ENCODE assay signal across 10 cellular contexts in the genomic region with DNA sequence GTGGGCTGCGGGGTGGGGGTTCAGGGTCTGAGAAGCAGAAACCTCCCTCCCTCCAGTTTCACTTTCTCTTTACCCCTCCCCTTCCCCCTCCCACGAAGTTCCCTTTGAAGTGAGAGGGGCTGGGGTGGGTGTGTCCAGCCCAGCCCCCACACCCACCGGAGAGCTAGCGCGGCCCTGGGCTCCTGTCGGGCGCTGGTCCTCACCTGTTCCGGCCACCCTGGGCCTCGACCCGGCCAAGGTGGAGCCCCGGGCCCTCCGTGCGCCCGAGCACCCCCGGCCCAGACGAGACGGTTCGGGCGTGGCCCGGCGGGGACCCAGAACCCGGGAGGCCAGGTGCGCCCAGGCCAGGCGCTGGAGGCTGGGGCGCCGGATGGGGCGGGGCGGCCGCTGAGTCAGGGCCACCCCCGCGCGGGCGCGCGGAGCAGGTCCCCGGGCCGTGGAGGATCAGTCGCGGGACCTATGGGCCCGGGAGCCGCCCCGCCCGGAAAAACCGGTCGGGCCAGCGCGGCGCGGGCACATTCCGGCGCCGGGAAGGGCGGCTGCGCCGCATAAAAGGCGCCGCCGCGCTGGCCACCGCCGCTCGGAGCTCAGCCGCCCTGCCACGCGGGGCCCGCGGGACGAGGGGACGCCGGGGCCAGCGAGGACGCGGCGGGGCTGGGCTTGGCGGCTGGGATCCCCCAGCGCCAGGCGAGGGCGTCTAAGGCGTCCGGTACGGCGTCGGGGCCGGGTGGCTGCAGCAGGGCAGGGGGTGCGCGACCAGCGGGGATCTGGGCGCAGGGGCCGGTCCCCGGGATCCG. TPM values are rescaled to one million over a fixed set of nuclear protein-coding genes. Genes with fewer than 3 reads are reported as not detected.
DNase-seq lines count a peak whose midpoint lies in the region; ATAC-seq and TF ChIP-seq lines count a peak whose summit lies in the region.
"Had no signal": no experiment of that assay in that cellular context is flagged by ENCODE, and none has a peak within 500 bp of the region (broad histone marks: within the 10 kb centered on the region; RNA-seq: fewer than 3 reads in every experiment).

No MANE protein-coding gene starts in this region.

- H3K27me3 Mint-ChIP-seq in activated T-cell treated with anti-CD3 and anti-CD28 coated beads, Interleukin-2, amount 50 U/mL, for 24 hours, result peaks cover 47% of the 10 kb centered on the region
- H3K27me3 Mint-ChIP-seq in effector memory CD8-positive, alpha-beta T cell, result peaks cover 42 to 60% of the 10 kb centered on the region in 2 donors

- no peak for TF ChIP-seq EP300 in upper lobe of left lung (IDR thresholded peaks at IDR 0.05)

- H3K36me3 ChIP-seq in mucosa of descending colon (ENCODE audit: low read depth), result no peaks in the 10 kb centered on the region
- no peaks in the 10 kb centered on the region for H3K36me3 ChIP-seq in upper lobe of left lung

- H3K4me3 ChIP-seq in mucosa of descending colon, result peak overlapping the region; percentile 32
- H3K4me3 ChIP-seq in upper lobe of left lung, result peak overlapping the region; percentile 30 to 70 (median 62)

- no peaks in the 10 kb centered on the region for H3K36me3 Mint-ChIP-seq in activated T-cell treated with anti-CD3 and anti-CD28 coated beads, Interleukin-2, amount 50 U/mL, for 24 hours (ENCODE audit: low read depth)
- no peaks in the 10 kb centered on the region for H3K36me3 Mint-ChIP-seq in effector memory CD8-positive, alpha-beta T cell (ENCODE audit: insufficient read depth)

- no peak overlapping the region for H3K27ac Mint-ChIP-seq in activated T-cell treated with anti-CD3 and anti-CD28 coated beads, Interleukin-2, amount 50 U/mL, for 24 hours
- no peak overlapping the region for H3K27ac Mint-ChIP-seq in effector memory CD8-positive, alpha-beta T cell

- H3K4me1 ChIP-seq in mucosa of descending colon (ENCODE audit: low read depth) (no peaks in the 10 kb centered on the region), upper lobe of left lung (peaks cover 12 to 26% (median 16%) of the 10 kb centered on the region in 4 donors)

- DNase-seq in activated T-cell treated with anti-CD3 and anti-CD28 coated beads, Interleukin-2, amount 50 U/mL, for 24 hours, result no peak
- DNase-seq in activated T-cell treated with anti-CD3 and anti-CD28 coated beads, Interleukin-2, amount 50 U/mL, for 48 hours, result no peak
- no peak for DNase-seq in effector memory CD8-positive, alpha-beta T cell
- DNase-seq in mucosa of descending colon, result peak; percentile 75 to 87 (median 78)
- DNase-seq in upper lobe of left lung, result peak; percentile 64 to 94
- no peak for DNase-seq in HEK293T (ENCODE audit: extremely low spot score)
- DNase-seq: DMS 273 treated with DMSO at 0.1 percent for 48 hours, T-helper 2 cell had no signal

- H3K27ac ChIP-seq in upper lobe of left lung, result peak overlapping the region; percentile 71 to 84 (median 78)

- no peaks in the 10 kb centered on the region for H3K9me3 Mint-ChIP-seq in activated T-cell treated with anti-CD3 and anti-CD28 coated beads, Interleukin-2, amount 50 U/mL, for 24 hours
- H3K9me3 Mint-ChIP-seq in effector memory CD8-positive, alpha-beta T cell, result no peaks in the 10 kb centered on the region

- WGBS in upper lobe of left lung, 2 donors, result 14% methylated on average over 10 of the region's 91 CpGs; no CpG with 5 or more reads in 1 of the 2 donors

- no peaks in the 10 kb centered on the region for H3K4me1 Mint-ChIP-seq in activated T-cell treated with anti-CD3 and anti-CD28 coated beads, Interleukin-2, amount 50 U/mL, for 24 hours (ENCODE audit: low read depth)
- no peaks in the 10 kb centered on the region for H3K4me1 Mint-ChIP-seq in effector memory CD8-positive, alpha-beta T cell (ENCODE audit: low read depth in 2 of 2)

- H3K9me3 ChIP-seq in mucosa of descending colon (no peaks in the 10 kb centered on the region), upper lobe of left lung (no peaks in the 10 kb centered on the region)

- peaks cover 0 to 21% (median 12%) of the 10 kb centered on the region in 4 donors for H3K27me3 ChIP-seq in upper lobe of left lung

- peak overlapping the region; percentile 27 for H3K4me3 Mint-ChIP-seq in activated T-cell treated with anti-CD3 and anti-CD28 coated beads, Interleukin-2, amount 50 U/mL, for 24 hours
- peak overlapping the region; percentile 56 to 58 for H3K4me3 Mint-ChIP-seq in effector memory CD8-positive, alpha-beta T cell

- TF ChIP-seq POLR2A in upper lobe of left lung (IDR thresholded peaks at IDR 0.05), result peak in 2 of 4 donors; percentile 64 to 72

- intact Hi-C loops in mucosa of descending colon (cut with DNase I, micrococcal nuclease), result no loop called here

- TF ChIP-seq CTCF in mucosa of descending colon (IDR thresholded peaks at IDR 0.05), result no peak
- no peak for TF ChIP-seq CTCF in upper lobe of left lung (IDR thresholded peaks at IDR 0.05)

- CTCF ChIA-PET in HEK293T (lab: Yijun Ruan, JAX), result no interaction called here

- POLR2A ChIA-PET in HEK293T (lab: Yijun Ruan, JAX), result no interaction called here

- no peak for ATAC-seq in effector memory CD8-positive, alpha-beta T cell (replicated peaks)
- peak; percentile 88 for ATAC-seq in mucosa of descending colon
- peak; percentile 58 to 74 for ATAC-seq in upper lobe of left lung (ENCODE audit: low FRiP score in 2 of 2)
- ATAC-seq in GM18867 (IDR thresholded peaks at IDR 0.05; ENCODE audit: unreplicated experiment), result no peak
- ATAC-seq in HG02981 (IDR thresholded peaks at IDR 0.05; ENCODE audit: unreplicated experiment), result no peak

TF ChIP-seq in HEK293T, 16 proteins besides CTCF, POLR2A, EP300 and RAD21:
- TF ChIP-seq, protein P1, sequence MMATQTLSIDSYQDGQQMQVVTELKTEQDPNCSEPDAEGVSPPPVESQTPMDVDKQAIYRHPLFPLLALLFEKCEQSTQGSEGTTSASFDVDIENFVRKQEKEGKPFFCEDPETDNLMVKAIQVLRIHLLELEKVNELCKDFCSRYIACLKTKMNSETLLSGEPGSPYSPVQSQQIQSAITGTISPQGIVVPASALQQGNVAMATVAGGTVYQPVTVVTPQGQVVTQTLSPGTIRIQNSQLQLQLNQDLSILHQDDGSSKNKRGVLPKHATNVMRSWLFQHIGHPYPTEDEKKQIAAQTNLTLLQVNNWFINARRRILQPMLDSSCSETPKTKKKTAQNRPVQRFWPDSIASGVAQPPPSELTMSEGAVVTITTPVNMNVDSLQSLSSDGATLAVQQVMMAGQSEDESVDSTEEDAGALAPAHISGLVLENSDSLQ (IDR thresholded peaks at IDR 0.05), result no peak
- TF ChIP-seq L3MBTL2 (conservative IDR thresholded peaks at IDR 0.05), result no peak
- no peak for TF ChIP-seq CTBP1 (IDR thresholded peaks at IDR 0.05; ENCODE audit: borderline replicate concordance)
- TF ChIP-seq LEF1 (IDR thresholded peaks at IDR 0.05; ENCODE audit: borderline replicate concordance), result no peak
- no peak for TF ChIP-seq TARDBP (IDR thresholded peaks at IDR 0.05)
- TF ChIP-seq BHLHE40 (IDR thresholded peaks at IDR 0.05; ENCODE audit: borderline replicate concordance), result no peak
- TF ChIP-seq FOXA1 (IDR thresholded peaks at IDR 0.05), result no peak
- no peak for TF ChIP-seq ELF4 (IDR thresholded peaks at IDR 0.05)
- TF ChIP-seq SP1 (IDR thresholded peaks at IDR 0.05), result no peak
- TF ChIP-seq FOXK2 (IDR thresholded peaks at IDR 0.05), result no peak
- no peak for TF ChIP-seq HDGF (IDR thresholded peaks at IDR 0.05; ENCODE audit: borderline replicate concordance)
- no peak for TF ChIP-seq ARNT (IDR thresholded peaks at IDR 0.05)
- TF ChIP-seq ZNF384 (IDR thresholded peaks at IDR 0.05), result no peak
- no peak for TF ChIP-seq SUZ12 (IDR thresholded peaks at IDR 0.05)
- no peak for TF ChIP-seq NFRKB (IDR thresholded peaks at IDR 0.05)
- TF ChIP-seq FOXM1 (IDR thresholded peaks at IDR 0.05; ENCODE audit: borderline replicate concordance), result no peak

RNA-seq across cellular contexts. Expression of gene KIF26A, which starts 21.6 kb away (rescaled TPM):
- 1 to 10 TPM; 3.8 to 7.7 (median 6.5) TPM for total RNA-seq in mucosa of descending colon
- total RNA-seq in upper lobe of left lung, result 1 to 10 TPM; 1.8 to 7.3 (median 3.5) TPM

RNA-seq across cellular contexts. Expression of gene ASPG, which starts 31.2 kb away (rescaled TPM):
- 10 to 100 TPM in 2 of 3 donors, 1 to 10 TPM in 1; 2.1 to 15.0 (median 14.2) TPM for total RNA-seq in mucosa of descending colon
- total RNA-seq in upper lobe of left lung, result 10 to 100 TPM in 3 of 6 donors, 1 to 10 TPM in 2, not detected in 1; 5.2 to 14.7 (median 12.5) TPM

Comparison
In these comparisons a context has a peak if more than half of its experiments do, and no peak if none do; other contexts are left out.
1. DNase-seq: peak in mucosa of descending colon (3 of 3) and upper lobe of left lung (2 of 2); none in activated T-cell treated with anti-CD3 and anti-CD28 coated beads, Interleukin-2, amount 50 U/mL, for 24 hours (single experiment), activated T-cell treated with anti-CD3 and anti-CD28 coated beads, Interleukin-2, amount 50 U/mL, for 48 hours (0 of 2), effector memory CD8-positive, alpha-beta T cell (0 of 3) and HEK293T (single experiment).
2. ATAC-seq: peak in mucosa of descending colon (single experiment) and upper lobe of left lung (2 of 2); none in effector memory CD8-positive, alpha-beta T cell (single experiment), GM18867 (single experiment) and HG02981 (single experiment).